Comparison of ENCODE assay signal across 8 cellular contexts in the genomic region with DNA sequence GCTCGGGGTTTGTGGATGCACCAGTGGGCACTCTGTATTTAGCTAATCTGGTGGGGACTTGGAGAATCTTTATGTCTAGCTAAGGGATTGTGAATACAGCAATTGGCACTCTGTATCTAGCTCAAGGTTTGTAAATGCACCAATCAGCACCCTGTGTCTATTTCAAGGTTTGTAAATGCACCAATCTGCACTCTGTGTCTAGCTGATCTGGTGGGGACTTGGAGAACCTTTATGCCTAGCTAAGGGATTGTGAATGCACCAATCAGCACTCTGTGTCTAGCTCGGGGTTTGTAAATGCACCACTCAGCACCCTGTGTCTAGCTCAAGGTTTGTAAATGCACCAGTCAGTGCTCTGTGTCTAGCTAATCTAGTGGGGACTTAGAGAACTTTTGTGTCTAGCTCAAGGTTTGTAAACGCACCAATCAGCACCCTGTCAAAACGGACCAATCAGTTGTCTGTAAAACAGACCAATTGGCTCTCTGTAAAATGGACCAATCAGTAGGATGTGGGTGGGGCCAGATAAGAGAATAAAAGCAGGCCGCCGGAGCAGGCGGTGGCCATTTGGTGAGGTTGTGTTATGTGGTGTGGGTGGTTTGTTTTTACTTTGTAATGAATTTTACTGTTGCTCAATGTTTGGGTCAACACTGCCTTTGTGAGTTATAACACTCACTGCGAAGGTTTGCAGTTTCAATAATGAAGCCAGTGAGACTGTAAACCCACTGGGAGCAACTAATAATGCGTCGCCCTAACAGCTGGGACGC. TPM values are rescaled to one million over a fixed set of nuclear protein-coding genes. Genes with fewer than 3 reads are reported as not detected.
DNase-seq lines count a peak whose midpoint lies in the region; ATAC-seq, FAIRE-seq and TF ChIP-seq lines count a peak whose summit lies in the region.
"Not testable (repeated sequence)": the region's sequence is repeated elsewhere in the genome, so short reads cannot be mapped to it uniquely, and the experiment has no call there.

No MANE protein-coding gene starts in this region.

- not testable (repeated sequence) for H2BK120ac ChIP-seq in H1 (replicated peaks; ENCODE audit: low read depth, low read length); mesendoderm (ENCODE audit: low read depth, low read length)

- not testable (repeated sequence) for H3K79me1 ChIP-seq in H1 (ENCODE audit: low read depth, low read length); mesendoderm (ENCODE audit: low read length)

- TF ChIP-seq RAD21 in H1 (IDR thresholded peaks at IDR 0.05 in 1 of 2, conservative IDR thresholded peaks at IDR 0.05 in 1 of 2; ENCODE audit: low read depth in 2 of 2, low read length in 2 of 2) = not testable (repeated sequence)

- H3F3A ChIP-seq in Loucy (ENCODE audit: low read depth); neural progenitor cell (ENCODE audit: low read depth): not testable (repeated sequence)

- H3K79me2 ChIP-seq in Loucy (ENCODE audit: insufficient read depth, low read length); H1 (ENCODE audit: control insufficient read depth in 1 of 2, insufficient read depth in 2 of 2, low read length in 2 of 2); mesendoderm (ENCODE audit: control insufficient read depth, insufficient read depth, low read length); neural progenitor cell (ENCODE audit: low read depth): not testable (repeated sequence)

- H2BK12ac ChIP-seq in H1 (ENCODE audit: low read depth, low read length) = not testable (repeated sequence)

- not testable (repeated sequence) for H3K14ac ChIP-seq in H1 (ENCODE audit: insufficient read length)

- peak overlapping the region; percentile 75 for H3K4me2 ChIP-seq in Loucy (ENCODE audit: low read depth, low read length, poor library complexity, severe bottlenecking)
- peak overlapping the region; percentile 79 for H3K4me2 ChIP-seq in H1 (ENCODE audit: insufficient read depth in 1 of 2, low read depth in 2 of 2, low read length in 2 of 2)
- H3K4me2 ChIP-seq in mesendoderm (ENCODE audit: low read length); neural progenitor cell: not testable (repeated sequence)

- H3K4me1 Mint-ChIP-seq in CD4-positive, alpha-beta memory T cell; activated B cell treated with CpG ODN at 0.5 μM for 24 hours; activated naive CD4-positive, alpha-beta T cell treated with anti-CD3 and anti-CD28 coated beads for 36 hours (ENCODE audit: low read depth); neural progenitor cell: not testable (repeated sequence)

- DNase-seq in CD4-positive, alpha-beta memory T cell; activated B cell treated with CpG ODN at 0.5 μM for 24 hours; activated naive CD4-positive, alpha-beta T cell treated with anti-CD3 and anti-CD28 coated beads for 36 hours; H1 (ENCODE audit: low read depth in 1 of 2, low spot score in 2 of 2); mesendoderm; neural progenitor cell (ENCODE audit: low spot score); thoracic aorta (ENCODE audit: low spot score): not testable (repeated sequence)

- TF ChIP-seq POLR2A in H1 (IDR thresholded peaks at IDR 0.05; ENCODE audit: control extremely low read depth in 1 of 2, low read depth in 2 of 2, low read length in 2 of 2) = peak in 1 of 2 experiments; percentile 36; a peak in 1 of 3 replicates

- H3K4me3 ChIP-seq in CD4-positive, alpha-beta memory T cell (ENCODE audit: low read length in 2 of 2); mesendoderm (ENCODE audit: low read length); neural progenitor cell: not testable (repeated sequence)
- H3K4me3 ChIP-seq in Loucy (ENCODE audit: low read length, poor library complexity, severe bottlenecking) (peak overlapping the region; percentile 78), H1 (ENCODE audit: extremely low read depth in 1 of 4, insufficient read depth in 2 of 4, low read depth in 3 of 4, low read length in 4 of 4) (peak overlapping the region; percentile 52 to 69 (median 54); a peak in 7 of 8 replicates), thoracic aorta (peak overlapping the region; percentile 65)

- peaks cover 0 to 11% (median 3%) of the 10 kb centered on the region in 8 donors for H3K9me3 Mint-ChIP-seq in CD4-positive, alpha-beta memory T cell
- not testable (repeated sequence) for H3K9me3 Mint-ChIP-seq in activated B cell treated with CpG ODN at 0.5 μM for 24 hours; activated naive CD4-positive, alpha-beta T cell treated with anti-CD3 and anti-CD28 coated beads for 36 hours
- peaks cover 11% of the 10 kb centered on the region for H3K9me3 Mint-ChIP-seq in neural progenitor cell

- H3K36me3 ChIP-seq in CD4-positive, alpha-beta memory T cell (ENCODE audit: insufficient read depth, low read length); Loucy (ENCODE audit: insufficient read depth, low read length); H1 (ENCODE audit: control insufficient read depth in 2 of 4, insufficient read depth in 4 of 4, low read length in 3 of 4); mesendoderm (ENCODE audit: control insufficient read depth, insufficient read depth, low read length); neural progenitor cell; thoracic aorta: not testable (repeated sequence)

- not testable (repeated sequence) for TF ChIP-seq EP300 in H1 (IDR thresholded peaks at IDR 0.05; ENCODE audit: borderline replicate concordance in 1 of 2, low read depth in 2 of 2, low read length in 2 of 2)

- not testable (repeated sequence) for H2BK20ac ChIP-seq in H1 (ENCODE audit: low read length)

- not testable (repeated sequence) for H3K9me3 ChIP-seq in CD4-positive, alpha-beta memory T cell (ENCODE audit: control insufficient read depth in 1 of 2, low read length in 2 of 2); Loucy (ENCODE audit: insufficient read depth, low read depth, low read length); H1 (ENCODE audit: insufficient read depth in 2 of 2, low read depth in 1 of 2, low read length in 1 of 2); neural progenitor cell (ENCODE audit: low read depth); thoracic aorta

- H3K4ac ChIP-seq in H1 (replicated peaks; ENCODE audit: insufficient read length, low read depth, low read length); mesendoderm (ENCODE audit: low read depth, low read length): not testable (repeated sequence)

- TF ChIP-seq CTCF in Loucy (conservative IDR thresholded peaks at IDR 0.05; ENCODE audit: low read length); activated B cell treated with CpG ODN at 0.5 μM for 24 hours (IDR thresholded peaks at IDR 0.05); H1 (IDR thresholded peaks at IDR 0.05; ENCODE audit: control extremely low read depth in 1 of 3, insufficient read depth in 1 of 3, low read depth in 1 of 3, low read length in 3 of 3); neural progenitor cell (IDR thresholded peaks at IDR 0.05); thoracic aorta (IDR thresholded peaks at IDR 0.05): not testable (repeated sequence)

- H3K27me3 ChIP-seq in CD4-positive, alpha-beta memory T cell (ENCODE audit: insufficient read depth, low read length); Loucy (ENCODE audit: insufficient read depth, low read length, poor library complexity, severe bottlenecking); H1 (replicated peaks in 1 of 4; ENCODE audit: control insufficient read depth in 3 of 4, extremely low read depth in 1 of 4, insufficient read depth in 3 of 4, low read length in 3 of 4); mesendoderm (ENCODE audit: insufficient read depth, low read length, poor library complexity); neural progenitor cell; thoracic aorta (replicated peaks; ENCODE audit: insufficient read depth): not testable (repeated sequence)

- H2BK15ac ChIP-seq in H1 (ENCODE audit: low read length); mesendoderm (replicated peaks; ENCODE audit: low read depth): not testable (repeated sequence)

- intact Hi-C loops in CD4-positive, alpha-beta memory T cell (cut with micrococcal nuclease); activated B cell treated with CpG ODN at 0.5 μM for 24 hours (cut with micrococcal nuclease); activated naive CD4-positive, alpha-beta T cell treated with anti-CD3 and anti-CD28 coated beads for 36 hours (cut with micrococcal nuclease): not testable (repeated sequence)

- not testable (repeated sequence) for H3K23me2 ChIP-seq in H1 (ENCODE audit: low read depth, low read length)

- not testable (repeated sequence) for FAIRE-seq in H1 (lab: Jason Lieb, UNC)

- peak overlapping the region; percentile 87 for H2AFZ ChIP-seq in Loucy (ENCODE audit: low read length)
- H2AFZ ChIP-seq in H1 (ENCODE audit: low read length) = 0 out of 2 replicates have a peak overlapping the region, but pooled peaks have one; percentile 36
- peak overlapping the region; percentile 38 for H2AFZ ChIP-seq in neural progenitor cell (replicated peaks)

- H3K27ac Mint-ChIP-seq in CD4-positive, alpha-beta memory T cell; activated B cell treated with CpG ODN at 0.5 μM for 24 hours; activated naive CD4-positive, alpha-beta T cell treated with anti-CD3 and anti-CD28 coated beads for 36 hours; neural progenitor cell: not testable (repeated sequence)

- not testable (repeated sequence) for H3K27ac ChIP-seq in CD4-positive, alpha-beta memory T cell (ENCODE audit: low read depth, low read length); H1 (ENCODE audit: low read depth, low read length); mesendoderm (ENCODE audit: low read depth, low read length); neural progenitor cell; thoracic aorta

- not testable (repeated sequence) for H3K23ac ChIP-seq in H1 (ENCODE audit: insufficient read length); mesendoderm (ENCODE audit: low read length)

- POLR2A ChIA-PET in CD4-positive, alpha-beta memory T cell (lab: Charles Lee; ENCODE audit: partially characterized antibody) = interaction anchor here (1.2 kb wide), 1 partner anchor 34 kb away, joined by 3 read pairs; a partner anchor contains a TSS
- POLR2A ChIA-PET in activated B cell treated with CpG ODN at 0.5 μM for 24 hours (lab: Charles Lee) (interaction anchor here (1.6 kb wide), 1 partner anchor 17 kb away, joined by 3 read pairs; no protein-coding TSS in a partner anchor), H1 (lab: Charles Lee; ENCODE audit: partially characterized antibody) (interaction anchor here (0.6 to 2.4 kb wide), 22 partner anchors 9 to 173 kb away, joined by 3 to 8 read pairs (median 4); a partner anchor contains a TSS)

- H3K36me3 Mint-ChIP-seq in CD4-positive, alpha-beta memory T cell; activated B cell treated with CpG ODN at 0.5 μM for 24 hours (ENCODE audit: low read depth); activated naive CD4-positive, alpha-beta T cell treated with anti-CD3 and anti-CD28 coated beads for 36 hours (ENCODE audit: low read depth); neural progenitor cell: not testable (repeated sequence)

- peaks cover 10% of the 10 kb centered on the region in 2 donors for H3K27me3 Mint-ChIP-seq in CD4-positive, alpha-beta memory T cell
- not testable (repeated sequence) for H3K27me3 Mint-ChIP-seq in activated B cell treated with CpG ODN at 0.5 μM for 24 hours; neural progenitor cell (ENCODE audit: insufficient read depth, low read depth)
- peaks cover 11% of the 10 kb centered on the region for H3K27me3 Mint-ChIP-seq in activated naive CD4-positive, alpha-beta T cell treated with anti-CD3 and anti-CD28 coated beads for 36 hours (ENCODE audit: low read depth)

- not testable (repeated sequence) for H3K18ac ChIP-seq in H1 (ENCODE audit: extremely low read depth, low read length); mesendoderm (ENCODE audit: low read length)

- H3K4me1 ChIP-seq in CD4-positive, alpha-beta memory T cell (ENCODE audit: insufficient read depth, low read length); Loucy (ENCODE audit: insufficient read depth, low read length, poor library complexity, severe bottlenecking); H1 (replicated peaks in 1 of 4; ENCODE audit: control insufficient read depth in 3 of 4, insufficient read depth in 4 of 4, low read length in 3 of 4); mesendoderm (ENCODE audit: control insufficient read depth, low read depth, low read length); neural progenitor cell; thoracic aorta (ENCODE audit: control insufficient read depth in 1 of 2, low read depth in 2 of 2): not testable (repeated sequence)

- H3K56ac ChIP-seq in H1 (replicated peaks; ENCODE audit: insufficient read length, low read depth, low read length); mesendoderm (ENCODE audit: low read length): not testable (repeated sequence)

- H4K20me1 ChIP-seq in Loucy (ENCODE audit: insufficient read depth, low read length, poor library complexity, severe bottlenecking); H1 (replicated peaks in 1 of 2; ENCODE audit: control insufficient read depth in 1 of 2, insufficient read depth in 2 of 2, low read length in 2 of 2); neural progenitor cell (ENCODE audit: low read depth): not testable (repeated sequence)

- not testable (repeated sequence) for H4K8ac ChIP-seq in H1 (ENCODE audit: extremely low read depth, insufficient read depth, low read length); mesendoderm (ENCODE audit: low read depth, low read length)

- not testable (repeated sequence) for H2AK5ac ChIP-seq in H1 (ENCODE audit: low read depth, low read length); mesendoderm (ENCODE audit: low read length)

- H4K91ac ChIP-seq in H1 (replicated peaks; ENCODE audit: insufficient read length, low read length) = not testable (repeated sequence)

- H3K9me2 ChIP-seq in Loucy (replicated peaks; ENCODE audit: low read depth, low read length) = not testable (repeated sequence)

- H3K4me3 Mint-ChIP-seq in CD4-positive, alpha-beta memory T cell = peak overlapping the region in 7 of 8 donors; percentile 39 to 72 (median 56)
- H3K4me3 Mint-ChIP-seq in activated B cell treated with CpG ODN at 0.5 μM for 24 hours = peak overlapping the region; percentile 55
- H3K4me3 Mint-ChIP-seq in activated naive CD4-positive, alpha-beta T cell treated with anti-CD3 and anti-CD28 coated beads for 36 hours = peak overlapping the region; percentile 43
- H3K4me3 Mint-ChIP-seq in neural progenitor cell = peak overlapping the region; percentile 18

- CTCF ChIA-PET in CD4-positive, alpha-beta memory T cell (lab: Charles Lee; ENCODE audit: partially characterized antibody); activated B cell treated with CpG ODN at 0.5 μM for 24 hours (lab: Charles Lee); activated naive CD4-positive, alpha-beta T cell treated with anti-CD3 and anti-CD28 coated beads for 36 hours (lab: Charles Lee): not testable (repeated sequence)
- CTCF ChIA-PET in H1 (lab: Charles Lee; ENCODE audit: partially characterized antibody) = interaction anchor here (0.6 to 1.7 kb wide), 11 partner anchors 8 to 155 kb away, joined by 3 to 7 read pairs (median 3); no protein-coding TSS in a partner anchor

- H2BK5ac ChIP-seq in H1 (ENCODE audit: low read depth, low read length); mesendoderm (ENCODE audit: low read length): not testable (repeated sequence)

- 88% methylated on average over 11 of the region's 11 CpGs; no CpG with 5 or more reads in 1 of the 2 experiments for WGBS in H1 (ENCODE audit: extremely low coverage in 1 of 2, insufficient coverage in 1 of 2, insufficient read length in 1 of 2, insufficient replicate concordance in 2 of 2, low coverage in 1 of 2, low lambda C conversion rate in 2 of 2, missing lambda C conversion rate in 1 of 2), 2 experiments
- WGBS in mesendoderm (ENCODE audit: extremely low coverage, insufficient coverage, low lambda C conversion rate) = no CpG with 5 or more reads among the region's 11 CpGs

- H3K9ac ChIP-seq in Loucy (ENCODE audit: low read depth, low read length, poor library complexity, severe bottlenecking) (peak overlapping the region; percentile 78), mesendoderm (ENCODE audit: low read length) (peak overlapping the region; percentile 57)
- not testable (repeated sequence) for H3K9ac ChIP-seq in H1 (replicated peaks in 1 of 4; ENCODE audit: extremely low read depth in 1 of 4, low read depth in 3 of 4, low read length in 3 of 4); neural progenitor cell

- not testable (repeated sequence) for ATAC-seq in activated B cell treated with CpG ODN at 0.5 μM for 24 hours (ENCODE audit: low read depth); thoracic aorta (ENCODE audit: insufficient number of reproducible peaks, low FRiP score, low read depth)

- H4K5ac ChIP-seq in H1 (ENCODE audit: insufficient read length, low read depth, low read length); mesendoderm (ENCODE audit: low read length): not testable (repeated sequence)

RNA-seq across cellular contexts. Expression of a gene that starts 33.8 kb away (rescaled TPM):
- 1 to 10 TPM; 1.2 to 1.5 TPM for total RNA-seq in CD4-positive, alpha-beta memory T cell
- 1 to 10 TPM in 1 of 2 donors, not detected in 1; 1.5 TPM for polyA plus RNA-seq in CD4-positive, alpha-beta memory T cell
- total RNA-seq in activated B cell treated with CpG ODN at 0.5 μM for 24 hours (1.0 and 1.6 TPM in 2 replicates), neural progenitor cell (ENCODE audit: low replicate concordance) (0.45 and 2.9 TPM in 2 replicates), thoracic aorta (not detected)
- total RNA-seq in activated naive CD4-positive, alpha-beta T cell treated with anti-CD3 and anti-CD28 coated beads for 36 hours = 1 to 10 TPM; 1.3 to 3.9 TPM
- total RNA-seq in H1 (2021; fragmentation: NEBNext Ultra II Directional; extraction: Animal tissue kit (Norgen Biotek cat#: 25700)) = 1.1 and 1.5 TPM in 2 replicates
- polyA plus RNA-seq in H1 (2011; rRNA removed) = 1.5 and 3.1 TPM in 2 replicates
- 2.4 TPM for polyA plus RNA-seq in H1 (2011; cell fraction: cytosol; rRNA removed)
- 0.78 TPM for polyA plus RNA-seq in H1 (2011; cell fraction: nucleus; rRNA removed)
- polyA plus RNA-seq in H1 (2012, experiment 1 of 2) = 1.4 to 2.0 TPM (median 1.7 TPM) in 4 replicates
- 1.9 TPM for polyA plus RNA-seq in H1 (2012, experiment 2 of 2)
- 3.5 TPM for polyA plus RNA-seq in H1 (2013, experiment 1 of 2)
- 2.7 TPM for polyA plus RNA-seq in H1 (2013, experiment 2 of 2)
- polyA minus RNA-seq in H1 (2011; rRNA and poly(A)+ RNA removed) = 0.63 TPM in 1 of 2 replicates, not detected in the other
- polyA minus RNA-seq in H1 (2011; cell fraction: cytosol; rRNA and poly(A)+ RNA removed) = not detected
- polyA minus RNA-seq in H1 (2011; cell fraction: nucleus; rRNA and poly(A)+ RNA removed) = not detected
- 2.3 TPM for polyA plus RNA-seq in mesendoderm (2013, experiment 1 of 2)
- 2.0 TPM for polyA plus RNA-seq in mesendoderm (2013, experiment 2 of 2)

RNA-seq across cellular contexts. Expression of a gene that starts 34.2 kb away (rescaled TPM):
- 1 to 10 TPM; 7.2 to 7.4 TPM for total RNA-seq in CD4-positive, alpha-beta memory T cell
- 10 to 100 TPM; 11.6 to 17.1 TPM for polyA plus RNA-seq in CD4-positive, alpha-beta memory T cell
- total RNA-seq in activated B cell treated with CpG ODN at 0.5 μM for 24 hours (18.1 and 18.3 TPM in 2 replicates), neural progenitor cell (ENCODE audit: low replicate concordance) (13.9 and 28.8 TPM in 2 replicates), thoracic aorta (10 to 100 TPM in 1 of 2 donors, 1 to 10 TPM in 1; 7.3 to 19.4 TPM)
- 10 to 100 TPM; 28.6 to 29.2 TPM for total RNA-seq in activated naive CD4-positive, alpha-beta T cell treated with anti-CD3 and anti-CD28 coated beads for 36 hours
- total RNA-seq in H1 (2021; fragmentation: NEBNext Ultra II Directional; extraction: Animal tissue kit (Norgen Biotek cat#: 25700)) = 43.6 and 46.4 TPM in 2 replicates
- polyA plus RNA-seq in H1 (2011; rRNA removed) = 13.2 and 19.7 TPM in 2 replicates
- 29.5 TPM for polyA plus RNA-seq in H1 (2011; cell fraction: cytosol; rRNA removed)
- 9.4 TPM for polyA plus RNA-seq in H1 (2011; cell fraction: nucleus; rRNA removed)
- polyA plus RNA-seq in H1 (2012, experiment 1 of 2) = 27.5 to 47.3 TPM (median 30.5 TPM) in 4 replicates
- polyA plus RNA-seq in H1 (2012, experiment 2 of 2) = 4.3 TPM
- 61.5 TPM for polyA plus RNA-seq in H1 (2013, experiment 1 of 2)
- 61.8 TPM for polyA plus RNA-seq in H1 (2013, experiment 2 of 2)
- polyA minus RNA-seq in H1 (2011; rRNA and poly(A)+ RNA removed) = 13.7 and 16.1 TPM in 2 replicates
- 9.0 TPM for polyA minus RNA-seq in H1 (2011; cell fraction: cytosol; rRNA and poly(A)+ RNA removed)
- polyA minus RNA-seq in H1 (2011; cell fraction: nucleus; rRNA and poly(A)+ RNA removed) = 14.9 TPM
- polyA plus RNA-seq in mesendoderm (2013, experiment 1 of 2) = 84.9 TPM
- 92.9 TPM for polyA plus RNA-seq in mesendoderm (2013, experiment 2 of 2)

Comparison
In these comparisons a context has a peak if more than half of its experiments do, and no peak if none do; other contexts are left out.
1. H2AFZ ChIP-seq: peak in every context shown above with its lines; median percentile 87 in Loucy; 38 in neural progenitor cell; 36 in H1.